Comparison of ENCODE assay signal across 9 cellular contexts in the genomic region with DNA sequence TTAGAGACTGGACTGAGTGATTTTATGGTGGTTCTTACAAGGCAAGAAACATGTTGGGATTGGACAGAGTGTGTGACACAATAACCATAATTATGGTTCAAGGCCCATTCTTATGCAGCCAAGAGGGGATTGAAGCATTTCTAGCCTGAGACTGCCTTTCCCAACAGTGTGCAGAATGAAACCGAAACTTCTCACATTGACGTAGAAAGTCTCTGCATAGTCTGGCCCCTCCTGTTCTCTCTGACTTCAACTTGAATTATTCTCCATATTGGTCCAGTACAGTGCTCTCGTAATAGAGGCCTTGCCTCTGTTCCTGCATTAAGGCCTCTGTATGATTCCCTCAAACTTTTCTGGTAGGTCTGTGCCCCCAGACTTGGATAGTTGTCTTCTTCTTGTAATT.
DNase-seq lines count a peak whose midpoint lies in the region; ATAC-seq, FAIRE-seq and TF ChIP-seq lines count a peak whose summit lies in the region.
"Had no signal": no experiment of that assay in that cellular context is flagged by ENCODE, and none has a peak within 500 bp of the region (broad histone marks: within the 10 kb centered on the region; RNA-seq: fewer than 3 reads in every experiment).

No MANE protein-coding gene starts in this region.

- no peaks in the 10 kb centered on the region for H3K36me3 Mint-ChIP-seq in activated naive CD4-positive, alpha-beta T cell treated with anti-CD3 and anti-CD28 coated beads, Interleukin-2, amount 10 ng/mL, durations not matched to agents 7 days and 5 days
- H3K36me3 Mint-ChIP-seq: CD4-positive, alpha-beta memory T cell had no signal

- H3K9me3 Mint-ChIP-seq in activated naive CD4-positive, alpha-beta T cell treated with anti-CD3 and anti-CD28 coated beads, Interleukin-2, amount 10 ng/mL, durations not matched to agents 7 days and 5 days, result no peaks in the 10 kb centered on the region

- H3K4me3 ChIP-seq in K562 (no peak overlapping the region), foreskin fibroblast (ENCODE audit: low read depth in 1 of 2, low read length in 2 of 2) (no peak overlapping the region)

- no TSS peak for BruUV-seq in K562 (replicated peaks; lab: Mats Ljungman, UMichigan)

- H3K79me2 ChIP-seq in K562 (ENCODE audit: control insufficient read depth, insufficient read depth, low read length), result no peaks in the 10 kb centered on the region

- no peaks in the 10 kb centered on the region for H3K36me3 ChIP-seq in K562 (ENCODE audit: control insufficient read depth, insufficient read depth, low read length)

- no peak for FAIRE-seq in K562 (lab: Jason Lieb, UNC)

- TF ChIP-seq CTCF in K562 (IDR thresholded peaks at IDR 0.05 in 2 of 3, conservative IDR thresholded peaks at IDR 0.05 in 1 of 3; ENCODE audit: insufficient read depth in 2 of 3, low read depth in 1 of 3, low read length in 3 of 3), result no peak
- no peak for TF ChIP-seq CTCF in foreskin fibroblast (IDR thresholded peaks at IDR 0.05; ENCODE audit: low read depth, low read length)

- H3K9ac ChIP-seq in K562 (ENCODE audit: insufficient read depth in 1 of 2, low read depth in 2 of 2, low read length in 2 of 2), result no peak overlapping the region

- WGBS in K562 (ENCODE audit: insufficient coverage, low coverage, missing lambda C conversion rate), result 16% methylated on average over 3 of the region's 3 CpGs

- DNase-seq in G401 (ENCODE audit: low spot score) (peak; percentile 18), K562 (ENCODE audit: extremely low read depth in 1 of 4, low spot score in 3 of 4) (no peak), putamen (ENCODE audit: low spot score) (no peak), foreskin fibroblast (no peak)
- DNase-seq in activated naive CD4-positive, alpha-beta T cell treated with anti-CD3 and anti-CD28 coated beads, Interleukin-2, amount 50 U/mL, for 16 hours, result no peak
- no peak for DNase-seq in activated naive CD4-positive, alpha-beta T cell treated with anti-CD3 and anti-CD28 coated beads, Interleukin-2, amount 10 ng/mL, durations not matched to agents 7 days and 5 days
- DNase-seq: CD4-positive, alpha-beta memory T cell had no signal

- peaks cover 0 to 3% of the 10 kb centered on the region in 2 experiments; a peak in 1 of 5 replicates for H3K4me1 ChIP-seq in K562 (replicated peaks in 1 of 2; ENCODE audit: control insufficient read depth in 2 of 2, insufficient read depth in 2 of 2, low read length in 2 of 2)

- no peaks in the 10 kb centered on the region for H3K9me3 ChIP-seq in K562 (replicated peaks; ENCODE audit: control insufficient read depth, insufficient read depth, low read depth, low read length)

- CTCF ChIA-PET in K562 (lab: Yijun Ruan, JAX; ENCODE audit: low intra/inter-chr PET ratio), result no interaction called here
- CTCF ChIA-PET in activated naive CD4-positive, alpha-beta T cell treated with anti-CD3 and anti-CD28 coated beads, Interleukin-2, amount 10 ng/mL, durations not matched to agents 7 days and 5 days (lab: Charles Lee), result no interaction called here

- no peak for TF ChIP-seq RAD21 in K562 (CRISPR knock-in tag; conservative IDR thresholded peaks at IDR 0.05 in 1 of 2, IDR thresholded peaks at IDR 0.05 in 1 of 2)

- no peak overlapping the region for H3K4me3 Mint-ChIP-seq in activated naive CD4-positive, alpha-beta T cell treated with anti-CD3 and anti-CD28 coated beads, Interleukin-2, amount 10 ng/mL, durations not matched to agents 7 days and 5 days

- POLR2A ChIA-PET in K562 (lab: Yijun Ruan, JAX), result no interaction called here

- in situ Hi-C loops in G401 (cut with HindIII; ENCODE audit: low sequenced_read_pairs) (no loop called here), K562 (cut with MboI) (no loop called here)

- no peaks in the 10 kb centered on the region for H4K20me1 ChIP-seq in K562 (replicated peaks; ENCODE audit: control insufficient read depth, insufficient read depth, low read length)

- no peak for TF ChIP-seq EP300 in K562 (IDR thresholded peaks at IDR 0.05; ENCODE audit: low read length)

- ATAC-seq in GM19455 (IDR thresholded peaks at IDR 0.05; ENCODE audit: unreplicated experiment) (peak; percentile 95), HG03064 (IDR thresholded peaks at IDR 0.05; ENCODE audit: low read depth, unreplicated experiment) (peak; percentile 87), K562 (peak; percentile 67)

- no peaks in the 10 kb centered on the region for H3K4me1 Mint-ChIP-seq in activated naive CD4-positive, alpha-beta T cell treated with anti-CD3 and anti-CD28 coated beads, Interleukin-2, amount 10 ng/mL, durations not matched to agents 7 days and 5 days

- H3K27me3 Mint-ChIP-seq in activated naive CD4-positive, alpha-beta T cell treated with anti-CD3 and anti-CD28 coated beads, Interleukin-2, amount 10 ng/mL, durations not matched to agents 7 days and 5 days, result no peaks in the 10 kb centered on the region

- H3K9me1 ChIP-seq in K562 (ENCODE audit: control insufficient read depth, insufficient read depth, low read length), result no peaks in the 10 kb centered on the region

- H3K4me2 ChIP-seq in K562 (ENCODE audit: insufficient read depth, low read length), result no peak overlapping the region

- TF ChIP-seq POLR2A in K562 (conservative IDR thresholded peaks at IDR 0.05), result no peak

- H3K27me3 ChIP-seq in K562 (ENCODE audit: control insufficient read depth in 2 of 2, insufficient read depth in 2 of 2, low read length in 2 of 2), result no peaks in the 10 kb centered on the region

- intact Hi-C loops in K562 (cut with micrococcal nuclease), result loop anchor here (5.0 kb wide), 1 partner anchor 138 kb away; a partner anchor contains a TSS

- no peak overlapping the region for H3K27ac Mint-ChIP-seq in activated naive CD4-positive, alpha-beta T cell treated with anti-CD3 and anti-CD28 coated beads, Interleukin-2, amount 10 ng/mL, durations not matched to agents 7 days and 5 days

- peak overlapping the region; percentile 4; the same call in 1 of the 2 replicates for H2AFZ ChIP-seq in K562 (ENCODE audit: low read depth, low read length)

- no peak overlapping the region for H3K27ac ChIP-seq in K562 (ENCODE audit: extremely low read depth, low read depth, low read length)

TF ChIP-seq in K562, 482 proteins besides CTCF, POLR2A, EP300 and RAD21:
- TF ChIP-seq CAMTA2 (CRISPR knock-in tag; conservative IDR thresholded peaks at IDR 0.05) (no peak), PRMT5 (CRISPR knock-in tag; IDR thresholded peaks at IDR 0.05) (no peak), KLF10 (CRISPR knock-in tag; IDR thresholded peaks at IDR 0.05) (no peak), MED1 (CRISPR knock-in tag; IDR thresholded peaks at IDR 0.05; ENCODE audit: borderline replicate concordance) (no peak)
- TF ChIP-seq, protein P1, sequence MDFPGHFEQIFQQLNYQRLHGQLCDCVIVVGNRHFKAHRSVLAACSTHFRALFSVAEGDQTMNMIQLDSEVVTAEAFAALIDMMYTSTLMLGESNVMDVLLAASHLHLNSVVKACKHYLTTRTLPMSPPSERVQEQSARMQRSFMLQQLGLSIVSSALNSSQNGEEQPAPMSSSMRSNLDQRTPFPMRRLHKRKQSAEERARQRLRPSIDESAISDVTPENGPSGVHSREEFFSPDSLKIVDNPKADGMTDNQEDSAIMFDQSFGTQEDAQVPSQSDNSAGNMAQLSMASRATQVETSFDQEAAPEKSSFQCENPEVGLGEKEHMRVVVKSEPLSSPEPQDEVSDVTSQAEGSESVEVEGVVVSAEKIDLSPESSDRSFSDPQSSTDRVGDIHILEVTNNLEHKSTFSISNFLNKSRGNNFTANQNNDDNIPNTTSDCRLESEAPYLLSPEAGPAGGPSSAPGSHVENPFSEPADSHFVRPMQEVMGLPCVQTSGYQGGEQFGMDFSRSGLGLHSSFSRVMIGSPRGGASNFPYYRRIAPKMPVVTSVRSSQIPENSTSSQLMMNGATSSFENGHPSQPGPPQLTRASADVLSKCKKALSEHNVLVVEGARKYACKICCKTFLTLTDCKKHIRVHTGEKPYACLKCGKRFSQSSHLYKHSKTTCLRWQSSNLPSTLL (IDR thresholded peaks at IDR 0.05), result no peak
- TF ChIP-seq, protein P2, sequence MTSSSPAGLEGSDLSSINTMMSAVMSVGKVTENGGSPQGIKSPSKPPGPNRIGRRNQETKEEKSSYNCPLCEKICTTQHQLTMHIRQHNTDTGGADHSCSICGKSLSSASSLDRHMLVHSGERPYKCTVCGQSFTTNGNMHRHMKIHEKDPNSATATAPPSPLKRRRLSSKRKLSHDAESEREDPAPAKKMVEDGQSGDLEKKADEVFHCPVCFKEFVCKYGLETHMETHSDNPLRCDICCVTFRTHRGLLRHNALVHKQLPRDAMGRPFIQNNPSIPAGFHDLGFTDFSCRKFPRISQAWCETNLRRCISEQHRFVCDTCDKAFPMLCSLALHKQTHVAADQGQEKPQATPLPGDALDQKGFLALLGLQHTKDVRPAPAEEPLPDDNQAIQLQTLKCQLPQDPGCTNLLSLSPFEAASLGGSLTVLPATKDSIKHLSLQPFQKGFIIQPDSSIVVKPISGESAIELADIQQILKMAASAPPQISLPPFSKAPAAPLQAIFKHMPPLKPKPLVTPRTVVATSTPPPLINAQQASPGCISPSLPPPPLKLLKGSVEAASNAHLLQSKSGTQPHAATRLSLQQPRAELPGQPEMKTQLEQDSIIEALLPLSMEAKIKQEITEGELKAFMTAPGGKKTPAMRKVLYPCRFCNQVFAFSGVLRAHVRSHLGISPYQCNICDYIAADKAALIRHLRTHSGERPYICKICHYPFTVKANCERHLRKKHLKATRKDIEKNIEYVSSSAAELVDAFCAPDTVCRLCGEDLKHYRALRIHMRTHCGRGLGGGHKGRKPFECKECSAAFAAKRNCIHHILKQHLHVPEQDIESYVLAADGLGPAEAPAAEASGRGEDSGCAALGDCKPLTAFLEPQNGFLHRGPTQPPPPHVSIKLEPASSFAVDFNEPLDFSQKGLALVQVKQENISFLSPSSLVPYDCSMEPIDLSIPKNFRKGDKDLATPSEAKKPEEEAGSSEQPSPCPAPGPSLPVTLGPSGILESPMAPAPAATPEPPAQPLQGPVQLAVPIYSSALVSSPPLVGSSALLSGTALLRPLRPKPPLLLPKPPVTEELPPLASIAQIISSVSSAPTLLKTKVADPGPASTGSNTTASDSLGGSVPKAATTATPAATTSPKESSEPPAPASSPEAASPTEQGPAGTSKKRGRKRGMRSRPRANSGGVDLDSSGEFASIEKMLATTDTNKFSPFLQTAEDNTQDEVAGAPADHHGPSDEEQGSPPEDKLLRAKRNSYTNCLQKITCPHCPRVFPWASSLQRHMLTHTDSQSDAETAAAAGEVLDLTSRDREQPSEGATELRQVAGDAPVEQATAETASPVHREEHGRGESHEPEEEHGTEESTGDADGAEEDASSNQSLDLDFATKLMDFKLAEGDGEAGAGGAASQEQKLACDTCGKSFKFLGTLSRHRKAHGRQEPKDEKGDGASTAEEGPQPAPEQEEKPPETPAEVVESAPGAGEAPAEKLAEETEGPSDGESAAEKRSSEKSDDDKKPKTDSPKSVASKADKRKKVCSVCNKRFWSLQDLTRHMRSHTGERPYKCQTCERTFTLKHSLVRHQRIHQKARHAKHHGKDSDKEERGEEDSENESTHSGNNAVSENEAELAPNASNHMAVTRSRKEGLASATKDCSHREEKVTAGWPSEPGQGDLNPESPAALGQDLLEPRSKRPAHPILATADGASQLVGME (CRISPR knock-in tag; IDR thresholded peaks at IDR 0.05), result no peak
